ENCODE assay signal across 8 cellular contexts in genomic region chr2:64987963-64988419, GRCh38. TPM values are rescaled to one million over a fixed set of nuclear protein-coding genes. Genes with fewer than 3 reads are reported as not detected.
A peak's percentile ranks its signal among the peaks of the same experiment; 100 is the strongest.
DNase-seq lines count a peak whose midpoint lies in the region; ATAC-seq, FAIRE-seq and TF ChIP-seq lines count a peak whose summit lies in the region.

No MANE protein-coding gene starts in this region.

- ATAC-seq in CD4-positive, CD25-positive, alpha-beta regulatory T cell (ENCODE audit: low read depth in 2 of 2), result no peak
- ATAC-seq in IMR-90 (ENCODE audit: low read depth) (no peak), thoracic aorta (ENCODE audit: insufficient number of reproducible peaks, low FRiP score, low read depth) (no peak)
- ATAC-seq in activated CD4-positive, CD25-positive, alpha-beta regulatory T cell treated with anti-CD3 and anti-CD28 coated beads, Interleukin-2, amount 50 U/mL, for 24 hours, result no peak

- H2BK120ac ChIP-seq in IMR-90 (ENCODE audit: low read depth, low read length), result peak overlapping the region; percentile 78

- no peak overlapping the region for H2BK20ac ChIP-seq in IMR-90 (ENCODE audit: low read depth, low read length)

- H2AK9ac ChIP-seq in IMR-90 (replicated peaks; ENCODE audit: low read depth, low read length, poor library complexity), result peak overlapping the region; percentile 95

- peak overlapping the region; percentile 89 for H3K4ac ChIP-seq in IMR-90 (ENCODE audit: low read depth, low read length)

- peak overlapping the region in 2 of 3 donors; percentile 64 to 88 for H3K27ac Mint-ChIP-seq in CD4-positive, CD25-positive, alpha-beta regulatory T cell

- dilution Hi-C loops in IMR-90 (cut with HindIII; ENCODE audit: low sequenced_read_pairs, unreplicated experiment), result no loop called here
- dilution Hi-C loops in keratinocyte (cut with MboI; ENCODE audit: extremely low pct_ligation_motif_present, low sequenced_read_pairs), result no loop called here

- H3K27me3 ChIP-seq in CD4-positive, CD25-positive, alpha-beta regulatory T cell (ENCODE audit: control insufficient read depth, insufficient read depth, low read length), result no peaks in the 10 kb centered on the region
- H3K27me3 ChIP-seq in IMR-90 (ENCODE audit: control insufficient read depth, insufficient read depth, low read length) (no peaks in the 10 kb centered on the region), ascending aorta (no peaks in the 10 kb centered on the region), keratinocyte (ENCODE audit: control insufficient read depth, extremely low read depth, insufficient read depth, low read length) (no peaks in the 10 kb centered on the region), thoracic aorta (replicated peaks; ENCODE audit: insufficient read depth) (no peaks in the 10 kb centered on the region)

- H4K8ac ChIP-seq in IMR-90 (ENCODE audit: low read depth in 2 of 2, low read length in 2 of 2), result peak overlapping the region; percentile 60 to 72; a peak in 3 of 4 replicates

- peak; percentile 32 for FAIRE-seq in keratinocyte (lab: Jason Lieb, UNC)

- peaks cover 41% of the 10 kb centered on the region for H3K4me1 ChIP-seq in CD4-positive, CD25-positive, alpha-beta regulatory T cell (ENCODE audit: control insufficient read depth, insufficient read depth, low read length, poor library complexity, severe bottlenecking)
- peaks cover 10% of the 10 kb centered on the region for H3K4me1 ChIP-seq in IMR-90 (ENCODE audit: control insufficient read depth, insufficient read depth, low read length)
- peaks cover 0 to 21% of the 10 kb centered on the region in 2 donors for H3K4me1 ChIP-seq in ascending aorta
- H3K4me1 ChIP-seq in keratinocyte (ENCODE audit: control insufficient read depth, extremely low read depth, insufficient read depth, low read length), result peaks cover 20% of the 10 kb centered on the region
- peaks cover 6 to 35% of the 10 kb centered on the region in 2 donors for H3K4me1 ChIP-seq in thoracic aorta (ENCODE audit: control insufficient read depth in 1 of 2, low read depth in 2 of 2)

- H2BK5ac ChIP-seq in IMR-90 (ENCODE audit: low read depth, low read length, poor library complexity, severe bottlenecking), result peak overlapping the region; percentile 84

- H3K4me1 Mint-ChIP-seq in CD4-positive, CD25-positive, alpha-beta regulatory T cell, result peaks cover 27 to 59% (median 42%) of the 10 kb centered on the region in 4 donors

- H4K91ac ChIP-seq in IMR-90 (ENCODE audit: insufficient read depth, low read depth, low read length), result peak overlapping the region; percentile 83

- H3K27ac ChIP-seq in CD4-positive, CD25-positive, alpha-beta regulatory T cell (ENCODE audit: insufficient read depth, low read length, poor library complexity, severe bottlenecking), result peak overlapping the region; percentile 67
- peak overlapping the region; percentile 88 for H3K27ac ChIP-seq in IMR-90 (ENCODE audit: insufficient read depth, low read length)
- H3K27ac ChIP-seq in ascending aorta, result peak overlapping the region; percentile 97 to 99
- peak overlapping the region; percentile 81 for H3K27ac ChIP-seq in keratinocyte (ENCODE audit: control insufficient read depth, insufficient read depth, low read length)
- peak overlapping the region; percentile 93 to 95 for H3K27ac ChIP-seq in thoracic aorta

- H3K9me1 ChIP-seq in IMR-90 (ENCODE audit: insufficient read depth, low read length), result peaks cover 4% of the 10 kb centered on the region
- H3K9me1 ChIP-seq in keratinocyte (ENCODE audit: control insufficient read depth, extremely low read depth, insufficient read depth, low read length), result no peaks in the 10 kb centered on the region

- H3K9me3 Mint-ChIP-seq in CD4-positive, CD25-positive, alpha-beta regulatory T cell, result peaks cover 0 to 2% (median 0%) of the 10 kb centered on the region in 7 donors

- H3K36me3 Mint-ChIP-seq in CD4-positive, CD25-positive, alpha-beta regulatory T cell, result peaks cover 3% of the 10 kb centered on the region

- H4K20me1 ChIP-seq in IMR-90 (ENCODE audit: insufficient read depth, low read length) (peaks cover 15% of the 10 kb centered on the region; the same call in 1 of the 2 replicates), keratinocyte (ENCODE audit: control insufficient read depth, extremely low read depth, insufficient read depth, low read length) (no peaks in the 10 kb centered on the region)

- WGBS in IMR-90 (ENCODE audit: extremely low coverage in 2 of 2, insufficient read length in 1 of 2), 2 experiments, result no CpG with 5 or more reads among the region's 12 CpGs

- H3K27me3 Mint-ChIP-seq in CD4-positive, CD25-positive, alpha-beta regulatory T cell, result no peaks in the 10 kb centered on the region

- peaks cover 22 to 35% of the 10 kb centered on the region in 2 experiments; a peak in 3 of 4 replicates for H3K79me1 ChIP-seq in IMR-90 (ENCODE audit: low read depth in 1 of 2, low read length in 2 of 2)

- no peak for DNase-seq in CD4-positive, CD25-positive, alpha-beta regulatory T cell
- DNase-seq in IMR-90 (peak; percentile 94), ascending aorta (ENCODE audit: low spot score in 2 of 2) (no peak), keratinocyte (ENCODE audit: low read depth, low spot score) (no peak), thoracic aorta (ENCODE audit: low spot score) (no peak), posterior cingulate gyrus (no peak), medulla oblongata (ENCODE audit: extremely low spot score) (no peak)

- H3K18ac ChIP-seq in IMR-90 (ENCODE audit: low read depth, low read length), result peak overlapping the region; percentile 51

- peak overlapping the region; percentile 91 for H3K14ac ChIP-seq in IMR-90 (replicated peaks; ENCODE audit: low read depth, low read length)

- peak overlapping the region; percentile 88 to 94 (median 91) for H3K4me3 Mint-ChIP-seq in CD4-positive, CD25-positive, alpha-beta regulatory T cell

- H3K4me2 ChIP-seq in IMR-90 (ENCODE audit: low read depth, low read length) (peak overlapping the region; percentile 92), keratinocyte (ENCODE audit: control insufficient read depth, extremely low read depth, insufficient read depth, low read depth, low read length) (peak overlapping the region; percentile 90)

- CTCF ChIA-PET in IMR-90 (lab: Yijun Ruan, JAX), result no interaction called here

- H3K56ac ChIP-seq in IMR-90 (ENCODE audit: extremely low read depth, insufficient read depth, low read length), result peak overlapping the region; percentile 78

- H3K23ac ChIP-seq in IMR-90 (ENCODE audit: low read depth, low read length), result peak overlapping the region; percentile 49

- peak overlapping the region; percentile 82 for H3K4me3 ChIP-seq in CD4-positive, CD25-positive, alpha-beta regulatory T cell (ENCODE audit: low read depth, low read length)
- H3K4me3 ChIP-seq in IMR-90 (ENCODE audit: insufficient read depth, low read depth, low read length) (peak overlapping the region; percentile 64), ascending aorta (peak overlapping the region; percentile 99), keratinocyte (ENCODE audit: control insufficient read depth in 2 of 3, extremely low read depth in 1 of 3, insufficient read depth in 2 of 3, low read depth in 1 of 3, low read length in 3 of 3) (peak overlapping the region; percentile 68 to 74 (median 69)), thoracic aorta (peak overlapping the region; percentile 100)

- H2AK5ac ChIP-seq in IMR-90 (ENCODE audit: low read depth, low read length), result peak overlapping the region; percentile 68

- TF ChIP-seq POLR2A in IMR-90 (IDR thresholded peaks at IDR 0.05; ENCODE audit: low read depth, low read length), result no peak

- no TSS peak for BruUV-seq in IMR-90 (replicated peaks; lab: Mats Ljungman, UMichigan)

- H2BK15ac ChIP-seq in IMR-90 (ENCODE audit: low read depth, low read length), result peak overlapping the region; percentile 76; the same call in 1 of the 3 replicates

- in situ Hi-C loops in IMR-90 (cut with MboI; ENCODE audit: low sequenced_read_pairs), result no loop called here

- no peaks in the 10 kb centered on the region for H3K9me3 ChIP-seq in CD4-positive, CD25-positive, alpha-beta regulatory T cell (ENCODE audit: control insufficient read depth in 2 of 2, low read length in 2 of 2)
- H3K9me3 ChIP-seq in IMR-90 (ENCODE audit: control insufficient read depth, insufficient read depth, low read length) (no peaks in the 10 kb centered on the region), ascending aorta (no peaks in the 10 kb centered on the region), keratinocyte (ENCODE audit: control insufficient read depth, low read depth, low read length) (no peaks in the 10 kb centered on the region), thoracic aorta (no peaks in the 10 kb centered on the region)

- POLR2A ChIA-PET in IMR-90 (lab: Charles Lee; ENCODE audit: unreplicated experiment), result interaction anchor here (0.5 to 0.7 kb wide), 5 partner anchors 77 to 1542 kb away, joined by 3 to 6 read pairs (median 4); no protein-coding TSS in a partner anchor

- H3K79me2 ChIP-seq in keratinocyte (ENCODE audit: control insufficient read depth, insufficient read depth, low read length), result no peaks in the 10 kb centered on the region

- H2AFZ ChIP-seq in IMR-90 (replicated peaks; ENCODE audit: low read length, poor library complexity) (peak overlapping the region; percentile 92), keratinocyte (ENCODE audit: control insufficient read depth, low read length) (peak overlapping the region; percentile 56)

- intact Hi-C loops in IMR-90 (cut with micrococcal nuclease) (loop anchor here (1.0 to 5.0 kb wide), 2 partner anchors 36 to 71 kb away; no protein-coding TSS in a partner anchor), ascending aorta (cut with DNase I) (loop anchor here (2.0 to 10.0 kb wide), 5 partner anchors 45 to 1447 kb away; partner anchors contain the start of genes MEIS1 and SERTAD2), posterior cingulate gyrus (cut with DNase I) (loop anchor here (2.0 to 10.0 kb wide), 4 partner anchors 63 to 466 kb away; partner anchors contain the start of genes AFTPH, CEP68 and RAB1A)

- H3K36me3 ChIP-seq in CD4-positive, CD25-positive, alpha-beta regulatory T cell (ENCODE audit: control insufficient read depth, insufficient read depth, low read length), result no peaks in the 10 kb centered on the region
- H3K36me3 ChIP-seq in IMR-90 (ENCODE audit: control insufficient read depth, insufficient read depth, low read length) (no peaks in the 10 kb centered on the region), ascending aorta (no peaks in the 10 kb centered on the region), keratinocyte (ENCODE audit: control insufficient read depth in 2 of 2, extremely low read depth in 1 of 2, insufficient read depth in 2 of 2, low read length in 2 of 2) (no peaks in the 10 kb centered on the region), thoracic aorta (no peaks in the 10 kb centered on the region)

- TF ChIP-seq CTCF in IMR-90 (conservative IDR thresholded peaks at IDR 0.05; ENCODE audit: low read depth, low read length), result no peak
- TF ChIP-seq CTCF in ascending aorta (IDR thresholded peaks at IDR 0.05), result no peak
- TF ChIP-seq CTCF in keratinocyte (optimal IDR thresholded peaks at IDR 0.05 in 1 of 3, IDR thresholded peaks at IDR 0.05 in 1 of 3, conservative IDR thresholded peaks at IDR 0.05 in 1 of 3; ENCODE audit: extremely low read depth in 1 of 3, insufficient read depth in 2 of 3, low read length in 3 of 3), result no peak
- no peak for TF ChIP-seq CTCF in thoracic aorta (IDR thresholded peaks at IDR 0.05)

- peak overlapping the region; percentile 6; the same call in 1 of the 2 replicates for H4K5ac ChIP-seq in IMR-90 (ENCODE audit: low read depth, low read length)

- H3K9ac ChIP-seq in IMR-90 (ENCODE audit: low read depth, low read length) (peak overlapping the region; percentile 89), keratinocyte (ENCODE audit: control insufficient read depth, extremely low read depth, insufficient read depth, low read length) (peak overlapping the region; percentile 86)

- TF ChIP-seq RAD21 in IMR-90 (IDR thresholded peaks at IDR 0.05; ENCODE audit: low read length), result no peak

RNA-seq across cellular contexts. Expression of gene SLC1A4, which starts 1.2 kb away (rescaled TPM):
- total RNA-seq in CD4-positive, CD25-positive, alpha-beta regulatory T cell, result 22.1 TPM
- 10 to 100 TPM in 3 of 4 donors, 1 to 10 TPM in 1; 8.1 to 18.4 (median 12.6) TPM for polyA plus RNA-seq in CD4-positive, CD25-positive, alpha-beta regulatory T cell
- total RNA-seq in IMR-90 (2012; rRNA removed) (6.9 and 8.1 TPM in 2 replicates), ascending aorta (19.5 TPM), thoracic aorta (10 to 100 TPM; 24.2 to 33.8 TPM)
- polyA plus RNA-seq in IMR-90 (2012; rRNA removed) (5.9 and 6.8 TPM in 2 replicates), keratinocyte (6.3 to 9.2 TPM (median 8.2 TPM) in 3 replicates)
- polyA plus RNA-seq in IMR-90 (2012; cell fraction: cytosol; rRNA removed), result 3.6 and 4.9 TPM in 2 replicates
- polyA plus RNA-seq in IMR-90 (2012; cell fraction: nucleus; rRNA removed; ENCODE audit: low replicate concordance), result 5.5 and 6.4 TPM in 2 replicates
- polyA plus RNA-seq in keratinocyte (2011; ENCODE audit: low read depth), result 8.0 TPM
- polyA plus RNA-seq in keratinocyte (2011; cell fraction: cytosol; rRNA removed), result 6.0 and 7.4 TPM in 2 replicates
- polyA plus RNA-seq in keratinocyte (2011; cell fraction: nucleus; rRNA removed), result 16.6 and 17.1 TPM in 2 replicates
- 8.3 and 9.0 TPM in 2 replicates for polyA plus RNA-seq in keratinocyte (2012; ENCODE audit: low replicate concordance)
- 14.6 to 32.8 TPM (median 16.0 TPM) in 3 replicates for polyA minus RNA-seq in keratinocyte
- polyA minus RNA-seq in keratinocyte (2011; cell fraction: cytosol; rRNA and poly(A)+ RNA removed), result 16.1 TPM
- 15.9 and 19.9 TPM in 2 replicates for polyA minus RNA-seq in keratinocyte (2011; cell fraction: nucleus; rRNA and poly(A)+ RNA removed)
